26 cellular contexts compared by ENCODE assay signal in the genomic region with DNA sequence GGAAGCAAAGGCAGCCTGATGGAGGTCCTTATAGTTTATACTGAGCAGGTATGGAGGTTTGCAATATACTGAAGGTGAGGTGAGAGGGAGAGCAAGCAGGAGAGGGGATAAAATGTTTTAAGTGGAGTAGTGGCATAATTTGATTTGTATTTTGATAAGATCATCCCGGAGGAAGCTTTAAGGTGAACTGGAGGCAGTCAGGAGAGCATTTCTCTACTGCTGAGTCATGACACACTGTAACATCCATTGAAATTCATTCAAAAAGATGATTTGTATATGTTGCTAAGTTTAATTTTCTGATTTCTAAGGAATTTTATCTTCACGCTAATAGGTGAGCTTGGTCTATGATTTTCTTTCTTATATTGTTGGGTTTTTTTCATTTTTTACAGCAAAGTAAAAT.
"Had no signal": no experiment of that assay in that cellular context is flagged by ENCODE, and none has a peak within 500 bp of the region (broad histone marks: within the 10 kb centered on the region; RNA-seq: fewer than 3 reads in every experiment).

No MANE protein-coding gene starts in this region.

- H3K27ac ChIP-seq: neutrophil, ovary, parathyroid adenoma, psoas muscle, right lobe of liver, sigmoid colon, stomach, thoracic aorta, thyroid gland, tibial nerve, upper lobe of left lung, vagina had no signal

- FAIRE-seq: small intestine, urothelium cell line had no signal

- ATAC-seq: natural killer cell treated with Interleukin-12 subunit alpha and Interleukin-12 subunit beta and Interleukin-15 and Interleukin-18, amount 100 ng/mL, for 72 hours; psoas muscle; right cardiac atrium; right lobe of liver; stimulated activated effector memory CD8-positive, alpha-beta T cell treated with anti-CD3 and anti-CD28 coated beads, Interleukin-12 subunit alpha, Interleukin-12 subunit beta, amount 100 ng/mL, for 72 hours; stimulated activated naive B cell treated with anti-CD40 and anti-IgM and Interleukin-4, amounts not matched to agents 10 μg/mL and 1 μg/mL and 100 μg/mL, for 72 hours had no signal

- DNase-seq: nephron progenitor cell; nucleus accumbens; ovary; psoas muscle; right cardiac atrium; right lobe of liver; sigmoid colon; small intestine; stimulated activated CD4-positive, alpha-beta T cell treated with anti-CD3 and anti-CD28 coated beads, Interleukin-15, amount 100 ng/mL, for 24 hours; stimulated activated CD4-positive, alpha-beta T cell treated with anti-CD3 and anti-CD28 coated beads, Interleukin-2, amount 100 ng/mL, for 24 hours; stimulated activated CD4-positive, alpha-beta T cell treated with anti-CD3 and anti-CD28 coated beads, Interleukin-2, amount 100 ng/mL, for 48 hours; stimulated activated CD4-positive, alpha-beta T cell treated with anti-CD3 and anti-CD28 coated beads, Interleukin-4, amount 100 ng/mL, for 24 hours; stimulated activated naive B cell treated with anti-CD40 and anti-IgM and Interleukin-4, amounts not matched to agents 10 μg/mL and 1 μg/mL and 100 μg/mL, for 72 hours; stimulated activated naive CD4-positive, alpha-beta T cell treated with Interleukin-2 at 50 U/mL for 16 hours; stomach; thyroid gland; trophoblast cell had no signal

- H3K4me1 ChIP-seq: right lobe of liver had no signal

- H3K9me3 ChIP-seq: neutrophil, ovary, psoas muscle, right lobe of liver, sigmoid colon, stomach, thoracic aorta, thyroid gland, tibial nerve, upper lobe of left lung, vagina had no signal

- H3K4me3 ChIP-seq: ovary, psoas muscle, right lobe of liver, sigmoid colon, stomach, thoracic aorta, thyroid gland, tibial nerve, upper lobe of left lung, vagina had no signal
